11 cellular contexts compared by ENCODE assay signal in genomic region chr3:19540464-19540863, GRCh38.
DNase-seq lines count a peak whose midpoint lies in the region; ATAC-seq and TF ChIP-seq lines count a peak whose summit lies in the region.
"Had no signal": no experiment of that assay in that cellular context is flagged by ENCODE, and none has a peak within 500 bp of the region (broad histone marks: within the 10 kb centered on the region; RNA-seq: fewer than 3 reads in every experiment).

No MANE protein-coding gene starts in this region.

- TF ChIP-seq CTCF in gastroesophageal sphincter (IDR thresholded peaks at IDR 0.05) (no peak), PC-3 (conservative IDR thresholded peaks at IDR 0.05; ENCODE audit: low read depth, low read length) (no peak)

- H3K9ac ChIP-seq in PC-3 (ENCODE audit: low read length): no peak overlapping the region

- no peaks in the 10 kb centered on the region for H3K9me2 ChIP-seq in PC-3 (replicated peaks; ENCODE audit: low read length)

- no peaks in the 10 kb centered on the region for H3K79me2 ChIP-seq in PC-3 (ENCODE audit: low read length)

- no peak for TF ChIP-seq EP300 in gastroesophageal sphincter (IDR thresholded peaks at IDR 0.05)

- H3K4me2 ChIP-seq in PC-3 (ENCODE audit: low read length): no peak overlapping the region

- H3K27ac ChIP-seq in gastroesophageal sphincter (no peak overlapping the region), PC-3 (ENCODE audit: low read length) (no peak overlapping the region)
- H3K27ac ChIP-seq: WERI-Rb-1 had no signal

- WGBS in gastroesophageal sphincter (ENCODE audit: low coverage in 1 of 2), 2 donors: 75 to 80% methylated on average over 1 to 3 of the region's 3 CpGs

- intact Hi-C loops in PC-3 (cut with micrococcal nuclease): no loop called here

- POLR2A ChIA-PET in PC-3 (lab: Charles Lee; ENCODE audit: unreplicated experiment): no interaction called here

- no peak overlapping the region for H3K4me3 ChIP-seq in gastroesophageal sphincter
- no peak overlapping the region for H3K4me3 ChIP-seq in PC-3 (ENCODE audit: low read length)

- H3K36me3 ChIP-seq in gastroesophageal sphincter (no peaks in the 10 kb centered on the region), PC-3 (ENCODE audit: low read depth, low read length) (no peaks in the 10 kb centered on the region)
- H3K36me3 ChIP-seq: WERI-Rb-1 had no signal

- H3K9me3 ChIP-seq in gastroesophageal sphincter: no peaks in the 10 kb centered on the region
- no peaks in the 10 kb centered on the region for H3K9me3 ChIP-seq in PC-3 (ENCODE audit: low read length)

- CTCF ChIA-PET in PC-3 (lab: Charles Lee): no interaction called here

- no TSS peak for BruUV-seq in PC-3 (replicated peaks; lab: Mats Ljungman, UMichigan)

- ATAC-seq in GM19043 (IDR thresholded peaks at IDR 0.05; ENCODE audit: low read depth, unreplicated experiment): peak; percentile 40
- peak; percentile 33 for ATAC-seq in GM21825 (IDR thresholded peaks at IDR 0.05; ENCODE audit: unreplicated experiment)
- peak; percentile 45 for ATAC-seq in HG03342 (IDR thresholded peaks at IDR 0.05; ENCODE audit: unreplicated experiment)
- no peak for ATAC-seq in gastroesophageal sphincter
- no peak for ATAC-seq in activated CD4-positive, CD25-positive, alpha-beta regulatory T cell treated with anti-CD3 and anti-CD28 coated beads, Interleukin-2, amount 50 U/mL, for 24 hours
- ATAC-seq in PC-3: no peak

- DNase-seq in PC-3 (no peak), NCI-H146 (lab: John Stamatoyannopoulos, UW) (no peak)
- DNase-seq: NCI-H1048; stimulated activated CD4-positive, alpha-beta T cell treated with anti-CD3 and anti-CD28 coated beads, Interleukin-15, amount 100 ng/mL, for 24 hours; stimulated activated naive CD4-positive, alpha-beta T cell treated with Interleukin-2 at 50 U/mL for 16 hours; WERI-Rb-1 had no signal

- H2AFZ ChIP-seq in PC-3 (ENCODE audit: low read length): no peak overlapping the region

- TF ChIP-seq POLR2A in gastroesophageal sphincter (IDR thresholded peaks at IDR 0.05): no peak

- H3F3A ChIP-seq in PC-3 (ENCODE audit: low read length, unreplicated experiment): no peaks in the 10 kb centered on the region

- H3K27me3 ChIP-seq in gastroesophageal sphincter (no peaks in the 10 kb centered on the region), PC-3 (ENCODE audit: low read length) (no peaks in the 10 kb centered on the region; the same call in 1 of the 2 replicates)

- no peaks in the 10 kb centered on the region for H4K20me1 ChIP-seq in PC-3 (ENCODE audit: low read length)

- H3K4me1 ChIP-seq in gastroesophageal sphincter (no peaks in the 10 kb centered on the region), PC-3 (ENCODE audit: insufficient read depth, low read length) (no peaks in the 10 kb centered on the region)

Comparison
In these comparisons a context has a peak if more than half of its experiments do, and no peak if none do; other contexts are left out.
1. ATAC-seq: peak in GM19043 (single experiment), GM21825 (single experiment) and HG03342 (single experiment); none in gastroesophageal sphincter (single experiment), activated CD4-positive, CD25-positive, alpha-beta regulatory T cell treated with anti-CD3 and anti-CD28 coated beads, Interleukin-2, amount 50 U/mL, for 24 hours (0 of 2) and PC-3 (single experiment).